ENCODE assay signal across 15 cellular contexts in the genomic region with DNA sequence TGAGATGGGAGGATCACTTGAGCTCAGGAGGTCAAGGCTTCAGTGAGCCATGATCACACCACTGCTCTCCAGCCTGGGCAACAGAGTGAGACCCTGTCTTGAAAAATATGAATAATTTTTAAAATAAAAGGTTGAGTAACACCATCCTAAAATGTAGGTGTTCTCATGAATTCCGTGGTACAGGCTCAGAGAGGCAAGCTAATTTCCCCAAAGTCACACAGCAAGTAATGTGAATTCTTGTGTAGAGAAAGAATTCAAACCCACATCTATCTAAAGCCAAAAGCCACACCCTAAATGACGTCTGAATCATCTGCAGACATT.
"Had no signal": no experiment of that assay in that cellular context is flagged by ENCODE, and none has a peak within 500 bp of the region (broad histone marks: within the 10 kb centered on the region; RNA-seq: fewer than 3 reads in every experiment).

No MANE protein-coding gene starts in this region.

- H3K36me3 ChIP-seq: gastrocnemius medialis, left ventricle myocardium inferior, lower lobe of right lung, right atrium auricular region had no signal

- H3K4me3 Mint-ChIP-seq: memory B cell; naive thymus-derived CD4-positive, alpha-beta T cell; nephron progenitor cell had no signal

- H3K4me3 ChIP-seq: coronary artery, dorsolateral prefrontal cortex, gastrocnemius medialis, left ventricle myocardium inferior, lower lobe of right lung, right atrium auricular region had no signal

- H3K27me3 ChIP-seq: gastrocnemius medialis, right atrium auricular region had no signal

- H3K4me1 ChIP-seq: gastrocnemius medialis, left ventricle myocardium inferior, lower lobe of right lung, right atrium auricular region had no signal

- H3K27ac Mint-ChIP-seq: memory B cell; naive thymus-derived CD4-positive, alpha-beta T cell had no signal

- DNase-seq: dorsolateral prefrontal cortex; effector CD8-positive, alpha-beta T cell; gastrocnemius medialis; glutamatergic neuron; kidney; left cardiac atrium; left ventricle myocardium inferior; lower lobe of right lung; naive thymus-derived CD4-positive, alpha-beta T cell; nephron progenitor cell; stimulated activated CD4-positive, alpha-beta T cell treated with anti-CD3 and anti-CD28 coated beads, Interleukin-12 subunit alpha, Interleukin-12 subunit beta, amount 100 ng/mL, for 4 hours; stimulated activated naive CD4-positive, alpha-beta T cell had no signal

- H3K4me1 Mint-ChIP-seq: memory B cell; naive thymus-derived CD4-positive, alpha-beta T cell had no signal

- H3K27me3 Mint-ChIP-seq: memory B cell had no signal

- ATAC-seq: gastrocnemius medialis; left cardiac atrium; naive thymus-derived CD4-positive, alpha-beta T cell had no signal

- H3K9me3 ChIP-seq: gastrocnemius medialis, left ventricle myocardium inferior, lower lobe of right lung, right atrium auricular region had no signal

- H3K36me3 Mint-ChIP-seq: memory B cell; naive thymus-derived CD4-positive, alpha-beta T cell had no signal

- H3K9me3 Mint-ChIP-seq: memory B cell had no signal

- H3K27ac ChIP-seq: coronary artery, dorsolateral prefrontal cortex, gastrocnemius medialis, left ventricle myocardium inferior, lower lobe of right lung, right atrium auricular region had no signal
